In the genomic region with DNA sequence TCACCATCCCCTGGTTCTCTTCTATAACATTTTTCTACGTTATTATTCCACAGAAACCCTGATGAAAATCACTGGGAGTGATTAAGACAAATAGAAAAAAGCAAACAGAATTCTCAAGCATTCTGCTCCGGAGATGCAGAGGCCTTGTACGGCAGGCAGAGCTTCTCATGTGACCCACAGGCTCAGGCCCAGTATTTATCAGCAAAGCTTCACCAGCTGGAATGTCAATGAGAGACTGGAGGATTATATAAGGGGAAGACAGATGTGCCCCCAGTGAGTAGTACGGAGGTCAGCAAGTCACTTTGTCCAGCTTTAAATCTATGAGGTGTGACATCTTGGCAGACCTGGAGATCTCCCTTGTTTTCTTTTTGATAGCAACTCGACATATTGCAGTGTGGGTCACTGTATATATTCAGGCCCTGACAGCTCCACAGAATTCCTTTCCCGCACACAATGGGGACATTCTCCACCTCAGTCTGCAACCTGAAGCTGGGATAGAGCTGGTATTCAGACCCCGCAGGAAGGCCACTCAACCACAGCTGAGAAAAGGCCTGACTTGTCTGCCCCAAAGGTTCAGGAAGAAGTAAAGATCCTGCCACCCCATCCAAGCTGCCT, we compare ENCODE assay signal across 17 cellular contexts.
"Had no signal": no experiment of that assay in that cellular context is flagged by ENCODE, and none has a peak within 500 bp of the region (broad histone marks: within the 10 kb centered on the region; RNA-seq: fewer than 3 reads in every experiment).

No MANE protein-coding gene starts in this region.

- H3K27me3 Mint-ChIP-seq: activated CD4-positive, alpha-beta memory T cell treated with anti-CD3 and anti-CD28 coated beads, Interleukin-2, amount 10 ng/mL, durations not matched to agents 7 days and 5 days; activated CD4-positive, alpha-beta T cell treated with anti-CD3 and anti-CD28 coated beads for 36 hours; T-cell had no signal

- H3K9me3 Mint-ChIP-seq: activated CD4-positive, alpha-beta memory T cell treated with anti-CD3 and anti-CD28 coated beads, Interleukin-2, amount 10 ng/mL, durations not matched to agents 7 days and 5 days; activated T-helper 1 cell treated with anti-CD3 and anti-CD28 coated beads, Interleukin-12 subunit alpha, Interleukin-12 subunit beta, Interleukin-2, Interleukin-4 antibody, amounts not matched to agents 30 ng/mL and 10 ng/mL and 1 ng/mL, durations not matched to agents 14 hours and 24 hours and 36 hours; stimulated activated memory B cell treated with anti-CD40 and anti-IgM and Interleukin-4, amounts not matched to agents 10 μg/mL and 1 μg/mL and 100 μg/mL, for 72 hours had no signal

- H3K4me3 Mint-ChIP-seq: activated CD4-positive, alpha-beta memory T cell treated with anti-CD3 and anti-CD28 coated beads, Interleukin-2, amount 10 ng/mL, durations not matched to agents 7 days and 5 days; activated CD4-positive, alpha-beta T cell treated with anti-CD3 and anti-CD28 coated beads for 36 hours; activated T-helper 1 cell treated with anti-CD3 and anti-CD28 coated beads, Interleukin-12 subunit alpha, Interleukin-12 subunit beta, Interleukin-2, Interleukin-4 antibody, amounts not matched to agents 30 ng/mL and 10 ng/mL and 1 ng/mL, durations not matched to agents 14 hours and 24 hours and 36 hours; immature natural killer cell; stimulated activated memory B cell treated with anti-CD40 and anti-IgM and Interleukin-4, amounts not matched to agents 10 μg/mL and 1 μg/mL and 100 μg/mL, for 72 hours; T-cell had no signal

- H3K27ac Mint-ChIP-seq: activated CD4-positive, alpha-beta memory T cell treated with anti-CD3 and anti-CD28 coated beads, Interleukin-2, amount 10 ng/mL, durations not matched to agents 7 days and 5 days; activated CD4-positive, alpha-beta T cell treated with anti-CD3 and anti-CD28 coated beads for 36 hours; activated T-helper 1 cell treated with anti-CD3 and anti-CD28 coated beads, Interleukin-12 subunit alpha, Interleukin-12 subunit beta, Interleukin-2, Interleukin-4 antibody, amounts not matched to agents 30 ng/mL and 10 ng/mL and 1 ng/mL, durations not matched to agents 14 hours and 24 hours and 36 hours; immature natural killer cell; stimulated activated memory B cell treated with anti-CD40 and anti-IgM and Interleukin-4, amounts not matched to agents 10 μg/mL and 1 μg/mL and 100 μg/mL, for 72 hours; T-cell had no signal

- H3K4me3 ChIP-seq: spleen had no signal

- DNase-seq: activated CD4-positive, alpha-beta memory T cell treated with anti-CD3 and anti-CD28 coated beads, Interleukin-2, amount 10 ng/mL, durations not matched to agents 7 days and 5 days; activated CD4-positive, alpha-beta T cell treated with anti-CD3 and anti-CD28 coated beads for 36 hours; activated CD8-positive, alpha-beta memory T cell treated with anti-CD3 and anti-CD28 coated beads, Interleukin-2, amount 50 U/mL, for 48 hours; activated naive CD4-positive, alpha-beta T cell treated with Interleukin-2 at 50 U/mL for 16 hours; central memory CD4-positive, alpha-beta T cell; cortex of kidney; effector CD8-positive, alpha-beta T cell; immature natural killer cell; left colon; spleen; stimulated activated CD4-positive, alpha-beta T cell treated with anti-CD3 and anti-CD28 coated beads, Interleukin-1b, Interleukin-23, amount 100 ng/mL, for 48 hours; T-cell; T1000; trophoblast cell had no signal

- H3K4me1 Mint-ChIP-seq: activated CD4-positive, alpha-beta memory T cell treated with anti-CD3 and anti-CD28 coated beads, Interleukin-2, amount 10 ng/mL, durations not matched to agents 7 days and 5 days; stimulated activated memory B cell treated with anti-CD40 and anti-IgM and Interleukin-4, amounts not matched to agents 10 μg/mL and 1 μg/mL and 100 μg/mL, for 72 hours had no signal

- ATAC-seq: activated CD4-positive, alpha-beta T cell treated with anti-CD3 and anti-CD28 coated beads for 36 hours; left colon; sciatic nerve; stimulated activated memory B cell treated with anti-CD40 and anti-IgM and Interleukin-4, amounts not matched to agents 10 μg/mL and 1 μg/mL and 100 μg/mL, for 72 hours; T-cell had no signal

- H3K36me3 Mint-ChIP-seq: immature natural killer cell; stimulated activated memory B cell treated with anti-CD40 and anti-IgM and Interleukin-4, amounts not matched to agents 10 μg/mL and 1 μg/mL and 100 μg/mL, for 72 hours; T-cell had no signal
